In genomic region chr17:29726721-29727252, GRCh38 we compare ENCODE assay signal across 8 cellular contexts.
DNase-seq lines count a peak whose midpoint lies in the region; ATAC-seq and TF ChIP-seq lines count a peak whose summit lies in the region.

No MANE protein-coding gene starts in this region.

- H3K27ac ChIP-seq in heart right ventricle, result peak overlapping the region in 9 of 10 donors; percentile 32 to 84 (median 60)
- H3K27ac ChIP-seq in right atrium auricular region, result peak overlapping the region; percentile 33 to 51
- peak overlapping the region; percentile 29 to 76 (median 62) for H3K27ac ChIP-seq in upper lobe of left lung

- TF ChIP-seq POLR2A in upper lobe of left lung (IDR thresholded peaks at IDR 0.05), result no peak

- ATAC-seq in heart right ventricle (peak in 6 of 8 donors; percentile 34 to 78 (median 58)), Right ventricle myocardium inferior (no peak), upper lobe of left lung (ENCODE audit: low FRiP score in 2 of 2) (peak in 1 of 2 donors; percentile 37), GM21423 (IDR thresholded peaks at IDR 0.05; ENCODE audit: unreplicated experiment) (no peak), GM18502 (IDR thresholded peaks at IDR 0.05; ENCODE audit: poor library complexity, unreplicated experiment) (no peak)

- peaks cover 0 to 8% (median 0%) of the 10 kb centered on the region in 11 donors for H3K9me3 ChIP-seq in heart right ventricle
- no peaks in the 10 kb centered on the region for H3K9me3 ChIP-seq in right atrium auricular region
- H3K9me3 ChIP-seq in upper lobe of left lung, result no peaks in the 10 kb centered on the region

- H3K36me3 ChIP-seq in heart right ventricle, result peaks cover 0 to 10% (median 0%) of the 10 kb centered on the region in 9 donors
- H3K36me3 ChIP-seq in right atrium auricular region, result no peaks in the 10 kb centered on the region
- no peaks in the 10 kb centered on the region for H3K36me3 ChIP-seq in upper lobe of left lung

- H3K9me3 Mint-ChIP-seq in T-helper 1 cell treated with Interleukin-12 subunit alpha and Interleukin-12 subunit beta and Interleukin-4 antibody, amounts not matched to agents 30 μg/mL and 1 μg/mL, for 36 hours, result peaks cover 7% of the 10 kb centered on the region

- 21 to 22% methylated on average over 2 of the region's 2 CpGs for WGBS in heart right ventricle, 2 donors
- WGBS in upper lobe of left lung, 2 donors, result 18 to 33% methylated on average over 2 of the region's 2 CpGs

- H3K4me3 ChIP-seq in heart right ventricle (no peak overlapping the region), right atrium auricular region (no peak overlapping the region), upper lobe of left lung (no peak overlapping the region)

- no peak for DNase-seq in heart right ventricle
- no peak for DNase-seq in Right ventricle myocardium inferior (ENCODE audit: missing footprints)
- DNase-seq in right atrium auricular region (ENCODE audit: low spot score), result no peak
- DNase-seq in upper lobe of left lung, result no peak
- no peak for DNase-seq in LoVo (ENCODE audit: low spot score)

- peak overlapping the region; percentile 0 for H3K4me3 Mint-ChIP-seq in T-helper 1 cell treated with Interleukin-12 subunit alpha and Interleukin-12 subunit beta and Interleukin-4 antibody, amounts not matched to agents 30 μg/mL and 1 μg/mL, for 36 hours

- H3K27me3 ChIP-seq in heart right ventricle (no peaks in the 10 kb centered on the region), right atrium auricular region (no peaks in the 10 kb centered on the region), upper lobe of left lung (no peaks in the 10 kb centered on the region)

- H3K36me3 Mint-ChIP-seq in T-helper 1 cell treated with Interleukin-12 subunit alpha and Interleukin-12 subunit beta and Interleukin-4 antibody, amounts not matched to agents 30 μg/mL and 1 μg/mL, for 36 hours (ENCODE audit: low read depth), result peaks cover 17% of the 10 kb centered on the region

- intact Hi-C loops in heart right ventricle (cut with DNase I) (no loop called here), Right ventricle myocardium inferior (cut with DNase I) (no loop called here)

- peaks cover 5 to 63% (median 54%) of the 10 kb centered on the region in 9 donors for H3K4me1 ChIP-seq in heart right ventricle
- peaks cover 0 to 34% of the 10 kb centered on the region in 2 donors for H3K4me1 ChIP-seq in right atrium auricular region
- peaks cover 35 to 53% (median 40%) of the 10 kb centered on the region in 4 donors for H3K4me1 ChIP-seq in upper lobe of left lung

- H3K4me1 Mint-ChIP-seq in T-helper 1 cell treated with Interleukin-12 subunit alpha and Interleukin-12 subunit beta and Interleukin-4 antibody, amounts not matched to agents 30 μg/mL and 1 μg/mL, for 36 hours (ENCODE audit: low read depth), result peaks cover 45% of the 10 kb centered on the region

- no peak for TF ChIP-seq CTCF in heart right ventricle (IDR thresholded peaks at IDR 0.05)
- no peak for TF ChIP-seq CTCF in right atrium auricular region (IDR thresholded peaks at IDR 0.05)
- no peak for TF ChIP-seq CTCF in upper lobe of left lung (IDR thresholded peaks at IDR 0.05)

- H3K27me3 Mint-ChIP-seq in T-helper 1 cell treated with Interleukin-12 subunit alpha and Interleukin-12 subunit beta and Interleukin-4 antibody, amounts not matched to agents 30 μg/mL and 1 μg/mL, for 36 hours (ENCODE audit: low read depth), result no peaks in the 10 kb centered on the region

- TF ChIP-seq EP300 in upper lobe of left lung (IDR thresholded peaks at IDR 0.05), result peak in 2 of 4 donors; percentile 68 to 70

- H3K27ac Mint-ChIP-seq in T-helper 1 cell treated with Interleukin-12 subunit alpha and Interleukin-12 subunit beta and Interleukin-4 antibody, amounts not matched to agents 30 μg/mL and 1 μg/mL, for 36 hours, result peak overlapping the region; percentile 18

Comparison
In these comparisons a context has a peak if more than half of its experiments do, and no peak if none do; other contexts are left out.
1. ATAC-seq: peak in heart right ventricle (6 of 8); none in Right ventricle myocardium inferior (single experiment), GM21423 (single experiment) and GM18502 (single experiment).
2. Peak in every context shown above with its lines, with median percentiles within 50 percentile points of each other: H3K27ac ChIP-seq.